9 cellular contexts compared by ENCODE assay signal in the genomic region with DNA sequence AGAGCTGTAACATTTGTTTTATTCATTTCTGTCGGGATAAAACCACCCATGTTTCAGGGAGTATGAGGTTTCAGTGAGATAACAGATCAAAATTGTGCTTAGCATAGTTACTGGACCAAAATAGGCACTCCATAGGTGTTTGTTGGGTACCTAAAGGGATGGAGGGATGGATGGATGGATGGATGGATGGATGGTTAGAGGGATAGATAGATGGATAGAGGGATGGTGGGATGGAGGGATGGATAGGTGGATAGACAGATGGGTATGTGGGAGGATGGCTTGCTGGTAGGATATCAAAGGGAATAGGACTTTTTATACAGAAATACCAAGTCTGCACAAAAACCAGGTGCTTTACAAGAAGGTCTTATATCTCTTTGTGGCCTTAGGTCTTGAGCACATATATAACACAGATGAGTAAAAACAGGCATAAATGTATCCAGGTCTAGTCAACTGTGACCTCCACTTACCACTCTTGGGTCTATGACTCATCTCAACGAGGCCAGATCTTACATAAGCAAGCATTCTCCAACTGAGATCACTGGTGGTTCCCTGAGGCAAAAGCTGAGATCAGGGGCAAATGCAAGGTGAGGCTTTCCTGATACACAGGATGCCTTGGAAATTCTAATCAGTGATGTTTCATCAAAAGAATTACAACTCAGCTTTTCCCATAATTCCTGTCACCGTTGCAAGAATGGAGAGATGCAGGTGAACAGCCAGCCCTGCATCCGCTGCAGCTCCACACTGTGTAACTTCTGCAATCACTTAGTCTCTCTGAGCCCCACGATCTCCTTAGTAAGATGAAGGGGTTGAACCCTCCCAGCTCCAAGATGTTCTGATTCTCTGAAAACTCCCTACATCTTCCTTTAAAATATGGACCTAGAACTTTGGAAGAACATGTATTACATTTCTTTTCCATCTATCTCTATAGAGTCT. TPM values are rescaled to one million over a fixed set of nuclear protein-coding genes. Genes with fewer than 3 reads are reported as not detected.
A peak's percentile ranks its signal among the peaks of the same experiment; 100 is the strongest.
DNase-seq lines count a peak whose midpoint lies in the region; ATAC-seq and TF ChIP-seq lines count a peak whose summit lies in the region.
"Had no signal": no experiment of that assay in that cellular context is flagged by ENCODE, and none has a peak within 500 bp of the region (broad histone marks: within the 10 kb centered on the region; RNA-seq: fewer than 3 reads in every experiment).

No MANE protein-coding gene starts in this region.

- no peak overlapping the region for H3K27ac ChIP-seq in breast epithelium
- no peak overlapping the region for H3K27ac ChIP-seq in left ventricle myocardium inferior (replicated peaks)

- H3K27me3 Mint-ChIP-seq in MCF 10A (ENCODE audit: insufficient read depth, unreplicated experiment) (no peaks in the 10 kb centered on the region), osteocyte (ENCODE audit: unreplicated experiment) (peaks cover 3% of the 10 kb centered on the region)
- no peaks in the 10 kb centered on the region for H3K27me3 Mint-ChIP-seq in natural killer cell treated with Interleukin-12 subunit alpha and Interleukin-12 subunit beta and Interleukin-15 and Interleukin-18, amount 100 ng/mL, for 72 hours
- H3K27me3 Mint-ChIP-seq: activated naive CD4-positive, alpha-beta T cell treated with anti-CD3 and anti-CD28 coated beads, Interleukin-2, amount 50 U/mL, for 24 hours had no signal

- peak; percentile 80 for ATAC-seq in HG02938 (IDR thresholded peaks at IDR 0.05; ENCODE audit: unreplicated experiment)
- peak; percentile 95 to 98 for ATAC-seq in natural killer cell treated with Interleukin-12 subunit alpha and Interleukin-12 subunit beta and Interleukin-15 and Interleukin-18, amount 100 ng/mL, for 72 hours
- ATAC-seq in left lobe of liver: no peak

- H3K9me3 ChIP-seq in breast epithelium: no peaks in the 10 kb centered on the region
- no peaks in the 10 kb centered on the region for H3K9me3 ChIP-seq in left ventricle myocardium inferior (replicated peaks)

- H3K27me3 ChIP-seq in breast epithelium (no peaks in the 10 kb centered on the region), left ventricle myocardium inferior (ENCODE audit: low read depth) (no peaks in the 10 kb centered on the region)

- H3K4me1 Mint-ChIP-seq in MCF 10A (ENCODE audit: insufficient read depth, unreplicated experiment) (peaks cover 8% of the 10 kb centered on the region), osteocyte (ENCODE audit: unreplicated experiment) (no peaks in the 10 kb centered on the region)
- peaks cover 19 to 28% of the 10 kb centered on the region in 2 donors for H3K4me1 Mint-ChIP-seq in natural killer cell treated with Interleukin-12 subunit alpha and Interleukin-12 subunit beta and Interleukin-15 and Interleukin-18, amount 100 ng/mL, for 72 hours (ENCODE audit: low read depth in 2 of 2)

- DNase-seq in MCF 10A (ENCODE audit: unreplicated experiment) (peak; percentile 86), breast epithelium (ENCODE audit: low spot score in 2 of 2) (no peak), SW480 (ENCODE audit: low spot score) (peak; percentile 29), left ventricle myocardium inferior (no peak), osteocyte (ENCODE audit: extremely low spot score, unreplicated experiment) (no peak), left lobe of liver (ENCODE audit: low spot score) (no peak)
- no peak for DNase-seq in natural killer cell treated with Interleukin-12 subunit alpha and Interleukin-12 subunit beta and Interleukin-15 and Interleukin-18, amount 100 ng/mL, for 72 hours (ENCODE audit: low spot score)

- intact Hi-C loops in MCF 10A (cut with micrococcal nuclease): no loop called here
- intact Hi-C loops in breast epithelium (cut with DNase I; ENCODE audit: low total_unique reads): no loop called here
- intact Hi-C loops in left ventricle myocardium inferior (cut with micrococcal nuclease): no loop called here

- CTCF ChIA-PET in MCF 10A (lab: Yijun Ruan, JAX): interaction anchor here (0.6 to 0.8 kb wide), 3 partner anchors 53 to 78 kb away, joined by 3 read pairs; no protein-coding TSS in a partner anchor

- H3K27ac Mint-ChIP-seq in MCF 10A (ENCODE audit: low read depth, unreplicated experiment) (no peak overlapping the region), osteocyte (ENCODE audit: unreplicated experiment) (no peak overlapping the region)
- peak overlapping the region; percentile 50 to 54 for H3K27ac Mint-ChIP-seq in natural killer cell treated with Interleukin-12 subunit alpha and Interleukin-12 subunit beta and Interleukin-15 and Interleukin-18, amount 100 ng/mL, for 72 hours
- H3K27ac Mint-ChIP-seq: activated naive CD4-positive, alpha-beta T cell treated with anti-CD3 and anti-CD28 coated beads, Interleukin-2, amount 50 U/mL, for 24 hours had no signal

- H3K4me3 ChIP-seq in breast epithelium (no peak overlapping the region), left ventricle myocardium inferior (no peak overlapping the region)

- H3K36me3 ChIP-seq in breast epithelium (no peaks in the 10 kb centered on the region), left ventricle myocardium inferior (no peaks in the 10 kb centered on the region)

- no peak overlapping the region for H3K4me3 Mint-ChIP-seq in MCF 10A (ENCODE audit: unreplicated experiment)
- peak overlapping the region; percentile 76 for H3K4me3 Mint-ChIP-seq in natural killer cell treated with Interleukin-12 subunit alpha and Interleukin-12 subunit beta and Interleukin-15 and Interleukin-18, amount 100 ng/mL, for 72 hours
- H3K4me3 Mint-ChIP-seq in osteocyte (ENCODE audit: unreplicated experiment): no peak overlapping the region
- H3K4me3 Mint-ChIP-seq: activated naive CD4-positive, alpha-beta T cell treated with anti-CD3 and anti-CD28 coated beads, Interleukin-2, amount 50 U/mL, for 24 hours had no signal

- H3K36me3 Mint-ChIP-seq in MCF 10A (ENCODE audit: insufficient read depth, unreplicated experiment): no peaks in the 10 kb centered on the region
- no peaks in the 10 kb centered on the region for H3K36me3 Mint-ChIP-seq in natural killer cell treated with Interleukin-12 subunit alpha and Interleukin-12 subunit beta and Interleukin-15 and Interleukin-18, amount 100 ng/mL, for 72 hours
- H3K36me3 Mint-ChIP-seq in osteocyte (ENCODE audit: unreplicated experiment): no peaks in the 10 kb centered on the region
- H3K36me3 Mint-ChIP-seq: activated naive CD4-positive, alpha-beta T cell treated with anti-CD3 and anti-CD28 coated beads, Interleukin-2, amount 50 U/mL, for 24 hours had no signal

- TF ChIP-seq CTCF in MCF 10A (IDR thresholded peaks at IDR 0.05; ENCODE audit: unreplicated experiment) (no peak), breast epithelium (IDR thresholded peaks at IDR 0.05) (no peak), left ventricle myocardium inferior (IDR thresholded peaks at IDR 0.05; ENCODE audit: borderline replicate concordance) (no peak), osteocyte (IDR thresholded peaks at IDR 0.05) (no peak)

- TF ChIP-seq POLR2A in breast epithelium (IDR thresholded peaks at IDR 0.05): no peak

- no peaks in the 10 kb centered on the region for H3K4me1 ChIP-seq in breast epithelium
- no peaks in the 10 kb centered on the region for H3K4me1 ChIP-seq in left ventricle myocardium inferior

- POLR2A ChIA-PET in MCF 10A (lab: Yijun Ruan, JAX): interaction anchor here (0.6 to 1.5 kb wide), 5 partner anchors 9 to 59 kb away, joined by 3 to 4 read pairs (median 3); no protein-coding TSS in a partner anchor

- H3K9me3 Mint-ChIP-seq in MCF 10A (ENCODE audit: unreplicated experiment) (no peaks in the 10 kb centered on the region), osteocyte (ENCODE audit: unreplicated experiment) (no peaks in the 10 kb centered on the region)
- H3K9me3 Mint-ChIP-seq in natural killer cell treated with Interleukin-12 subunit alpha and Interleukin-12 subunit beta and Interleukin-15 and Interleukin-18, amount 100 ng/mL, for 72 hours: no peaks in the 10 kb centered on the region
- H3K9me3 Mint-ChIP-seq: activated naive CD4-positive, alpha-beta T cell treated with anti-CD3 and anti-CD28 coated beads, Interleukin-2, amount 50 U/mL, for 24 hours had no signal

- BruUV-seq in MCF 10A (replicated peaks; lab: Mats Ljungman, UMichigan): no TSS peak

RNA-seq across cellular contexts. Expression of gene PTAFR, which starts 32.0 kb away (rescaled TPM):
- total RNA-seq in MCF 10A (2022) (1.6 and 1.8 TPM in 2 replicates), breast epithelium (1 to 10 TPM; 5.6 to 8.3 (median 6.2) TPM), left ventricle myocardium inferior (1.5 TPM), osteocyte (0.08 TPM in 1 of 2 replicates, not detected in the other), left lobe of liver (0.70 TPM)
- 1 to 10 TPM; 1.3 to 2.0 TPM for total RNA-seq in natural killer cell treated with Interleukin-12 subunit alpha and Interleukin-12 subunit beta and Interleukin-15 and Interleukin-18, amount 100 ng/mL, for 72 hours

RNA-seq across cellular contexts. Expression of gene EYA3, which starts 56.1 kb away (rescaled TPM):
- total RNA-seq in MCF 10A (2022) (13.3 and 14.4 TPM in 2 replicates), breast epithelium (10 to 100 TPM; 12.2 to 22.6 (median 18.1) TPM), left ventricle myocardium inferior (16.9 TPM), osteocyte (17.5 and 18.4 TPM in 2 replicates), left lobe of liver (6.9 TPM)
- 10 to 100 TPM; 62.6 to 64.6 TPM for total RNA-seq in natural killer cell treated with Interleukin-12 subunit alpha and Interleukin-12 subunit beta and Interleukin-15 and Interleukin-18, amount 100 ng/mL, for 72 hours

Comparison
In these comparisons a context has a peak if more than half of its experiments do, and no peak if none do; other contexts are left out.
1. DNase-seq: peak in MCF 10A (single experiment) and SW480 (single experiment); none in breast epithelium (0 of 2), natural killer cell treated with Interleukin-12 subunit alpha and Interleukin-12 subunit beta and Interleukin-15 and Interleukin-18, amount 100 ng/mL, for 72 hours (single experiment), left ventricle myocardium inferior (single experiment), osteocyte (single experiment) and left lobe of liver (single experiment).
2. H3K27ac Mint-ChIP-seq: peak in natural killer cell treated with Interleukin-12 subunit alpha and Interleukin-12 subunit beta and Interleukin-15 and Interleukin-18, amount 100 ng/mL, for 72 hours (2 of 2); none in MCF 10A (single experiment) and osteocyte (single experiment).